ENCODE assay signal across 18 cellular contexts in genomic region chr6:130858054-130858453, GRCh38. TPM values are rescaled to one million over a fixed set of nuclear protein-coding genes. Genes with fewer than 3 reads are reported as not detected.
A peak's percentile ranks its signal among the peaks of the same experiment; 100 is the strongest.
DNase-seq lines count a peak whose midpoint lies in the region; ATAC-seq and TF ChIP-seq lines count a peak whose summit lies in the region.
"Had no signal": no experiment of that assay in that cellular context is flagged by ENCODE, and none has a peak within 500 bp of the region (broad histone marks: within the 10 kb centered on the region; RNA-seq: fewer than 3 reads in every experiment).

No MANE protein-coding gene starts in this region.

- H3K9me3 Mint-ChIP-seq in progenitor cell of endocrine pancreas (ENCODE audit: low read depth) = peaks cover 3% of the 10 kb centered on the region
- H3K9me3 Mint-ChIP-seq: HFFc6 had no signal

- TF ChIP-seq CTCF in progenitor cell of endocrine pancreas (IDR thresholded peaks at IDR 0.05; ENCODE audit: unreplicated experiment) = no peak
- TF ChIP-seq CTCF in BE2C (IDR thresholded peaks at IDR 0.05; ENCODE audit: low read depth, low read length) = no peak

- H3K27me3 ChIP-seq in HUES6 (ENCODE audit: control insufficient read depth, insufficient read depth, low read length) (no peaks in the 10 kb centered on the region), iPS-15b (ENCODE audit: control insufficient read depth, insufficient read depth, low read length) (no peaks in the 10 kb centered on the region), BE2C (no peaks in the 10 kb centered on the region)
- H3K27me3 ChIP-seq: BLaER1 treated with 17β-estradiol and CSF1 and Interleukin-3, amounts not matched to agents 10 nM and 100 nM had no signal

- H3K27me3 Mint-ChIP-seq in progenitor cell of endocrine pancreas = peaks cover 17% of the 10 kb centered on the region

- no peak overlapping the region for H3K4me3 Mint-ChIP-seq in progenitor cell of endocrine pancreas (ENCODE audit: low read depth)
- H3K4me3 Mint-ChIP-seq: CD8-positive, alpha-beta T cell; HFFc6 had no signal

- no peaks in the 10 kb centered on the region for H3K9me3 ChIP-seq in HUES6 (ENCODE audit: control insufficient read depth, insufficient read depth, low read depth, low read length)
- no peaks in the 10 kb centered on the region for H3K9me3 ChIP-seq in iPS-15b (ENCODE audit: control insufficient read depth, insufficient read depth, low read length)
- no peaks in the 10 kb centered on the region; the same call in 1 of the 2 replicates for H3K9me3 ChIP-seq in BE2C

- H3K4me3 ChIP-seq in HUES6 (ENCODE audit: low read depth, low read length) = no peak overlapping the region
- no peak overlapping the region for H3K4me3 ChIP-seq in iPS-15b (ENCODE audit: low read depth, low read length)
- no peak overlapping the region for H3K4me3 ChIP-seq in BE2C (ENCODE audit: low read depth, low read length)
- H3K4me3 ChIP-seq: BLaER1 treated with 17β-estradiol and CSF1 and Interleukin-3, amounts not matched to agents 10 nM and 100 nM had no signal

- DNase-seq in progenitor cell of endocrine pancreas (ENCODE audit: low spot score, unreplicated experiment) (no peak), activated T-cell treated with anti-CD3 and anti-CD28 coated beads for 4 hours (no peak), BE2C (no peak)
- DNase-seq: Calu3; CD8-positive, alpha-beta T cell; HFFc6; NCI-H1105; NCI-H2081 treated with DMSO at 0.1 percent for 48 hours; NCI-H510A; NCI-H748 treated with DMSO at 0.1 percent for 48 hours; OCI-M1; SHP77 treated with DMSO at 0.1 percent for 48 hours had no signal

- H3K27ac ChIP-seq in HUES6 (ENCODE audit: low read depth, low read length) = no peak overlapping the region
- H3K27ac ChIP-seq: BLaER1 treated with 17β-estradiol and CSF1 and Interleukin-3, amounts not matched to agents 10 nM and 100 nM had no signal

- peak overlapping the region; percentile 53 for H3K27ac Mint-ChIP-seq in progenitor cell of endocrine pancreas
- H3K27ac Mint-ChIP-seq: CD8-positive, alpha-beta T cell; HFFc6 had no signal

- H3K36me3 Mint-ChIP-seq in progenitor cell of endocrine pancreas (ENCODE audit: insufficient read depth) = peaks cover 10% of the 10 kb centered on the region
- H3K36me3 Mint-ChIP-seq: CD8-positive, alpha-beta T cell had no signal

- peak; percentile 53; the same call in 2 of the 3 replicates for ATAC-seq in SK-N-SH treated with all-trans-retinoic acid at 6 μM for 48 hours
- ATAC-seq in HG02798 (IDR thresholded peaks at IDR 0.05; ENCODE audit: poor library complexity, unreplicated experiment) = no peak
- ATAC-seq: CD8-positive, alpha-beta T cell had no signal

- H3K36me3 ChIP-seq in HUES6 (ENCODE audit: control insufficient read depth, insufficient read depth, low read length) (peaks cover 8% of the 10 kb centered on the region), iPS-15b (ENCODE audit: control insufficient read depth, insufficient read depth, low read length) (no peaks in the 10 kb centered on the region), BE2C (no peaks in the 10 kb centered on the region)

- H3K4me1 ChIP-seq in HUES6 (ENCODE audit: control insufficient read depth, insufficient read depth, low read length) = peaks cover 19% of the 10 kb centered on the region
- peaks cover 13% of the 10 kb centered on the region for H3K4me1 ChIP-seq in iPS-15b (ENCODE audit: control insufficient read depth, insufficient read depth, low read length)
- H3K4me1 ChIP-seq in BE2C = no peaks in the 10 kb centered on the region
- H3K4me1 ChIP-seq: BLaER1 treated with 17β-estradiol and CSF1 and Interleukin-3, amounts not matched to agents 10 nM and 100 nM had no signal

- H3K4me1 Mint-ChIP-seq in progenitor cell of endocrine pancreas (ENCODE audit: low read depth) = peaks cover 42% of the 10 kb centered on the region

- H3K9ac ChIP-seq in HUES6 (ENCODE audit: low read length) = peak overlapping the region; percentile 17
- peak overlapping the region; percentile 47 for H3K9ac ChIP-seq in iPS-15b (ENCODE audit: low read depth, low read length)
- H3K9ac ChIP-seq: BLaER1 treated with 17β-estradiol and CSF1 and Interleukin-3, amounts not matched to agents 10 nM and 100 nM had no signal

TF ChIP-seq in SK-N-SH treated with all-trans-retinoic acid at 6 μM for 48 hours, 23 proteins besides CTCF, POLR2A, EP300 and RAD21:
- TF ChIP-seq PPARA (CRISPR knock-in tag; IDR thresholded peaks at IDR 0.05; ENCODE audit: borderline replicate concordance) (no peak), SNAI2 (CRISPR knock-in tag; IDR thresholded peaks at IDR 0.05) (no peak), POU6F1 (CRISPR knock-in tag; IDR thresholded peaks at IDR 0.05; ENCODE audit: borderline replicate concordance, low read depth) (no peak), BACH2 (CRISPR knock-in tag; IDR thresholded peaks at IDR 0.05; ENCODE audit: borderline replicate concordance) (no peak)

RNA-seq across cellular contexts. Expression of gene SMLR1, which starts 30.8 kb away (rescaled TPM):
- total RNA-seq in progenitor cell of endocrine pancreas = 0.79 and 0.91 TPM in 2 replicates
- polyA plus RNA-seq in BE2C (2012; ENCODE audit: insufficient read depth, insufficient read length, low read depth) = not detected
- total RNA-seq: A673; Calu3; CD8-positive, alpha-beta T cell; HFFc6 had no signal
